Comparison of ENCODE assay signal across 8 cellular contexts in the genomic region with DNA sequence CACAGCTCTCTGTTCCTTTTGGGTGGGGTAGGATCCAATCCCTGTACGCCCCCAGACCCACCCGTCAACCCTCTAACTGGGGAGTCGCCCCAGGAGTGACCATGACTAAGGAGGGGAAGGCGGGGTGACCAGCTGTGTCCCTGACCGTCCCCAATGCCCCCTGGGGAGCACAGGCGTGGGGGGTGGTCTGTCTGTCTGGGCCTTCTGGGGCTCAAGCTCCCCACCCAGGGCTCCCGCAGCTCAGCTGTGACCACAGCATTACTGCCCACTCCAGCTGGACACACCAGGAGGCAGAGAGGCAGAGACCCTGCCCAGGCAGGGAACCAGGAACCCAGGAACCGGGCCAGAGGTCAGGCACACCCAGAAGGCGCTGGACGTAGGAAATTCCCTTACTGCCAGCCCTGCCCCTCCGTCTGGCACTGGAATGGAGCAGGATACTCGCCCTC. TPM values are rescaled to one million over a fixed set of nuclear protein-coding genes. Genes with fewer than 3 reads are reported as not detected.
DNase-seq lines count a peak whose midpoint lies in the region; ATAC-seq and TF ChIP-seq lines count a peak whose summit lies in the region.

No MANE protein-coding gene starts in this region.

- H3K4me3 Mint-ChIP-seq in endothelial cell (ENCODE audit: unreplicated experiment), result peak overlapping the region; percentile 83

- no peak for TF ChIP-seq CTCF in OCI-LY3 (IDR thresholded peaks at IDR 0.05; ENCODE audit: low read depth, low read length)
- TF ChIP-seq CTCF in endothelial cell (IDR thresholded peaks at IDR 0.05; ENCODE audit: unreplicated experiment), result no peak

- H3K27me3 Mint-ChIP-seq in endothelial cell (ENCODE audit: unreplicated experiment), result peaks cover 8% of the 10 kb centered on the region

- H3K9ac ChIP-seq in OCI-LY3 (ENCODE audit: low read length), result peak overlapping the region; percentile 73

- no peaks in the 10 kb centered on the region for H3K36me3 Mint-ChIP-seq in endothelial cell (ENCODE audit: low read depth, unreplicated experiment)

- H3K27ac ChIP-seq in OCI-LY3 (ENCODE audit: low read length), result no peak overlapping the region

- H3K4me2 ChIP-seq in OCI-LY3 (ENCODE audit: low read length), result peak overlapping the region; percentile 97

- no peaks in the 10 kb centered on the region for H3K9me3 Mint-ChIP-seq in endothelial cell (ENCODE audit: unreplicated experiment)

- DNase-seq in CD1c-positive myeloid dendritic cell (ENCODE audit: extremely low spot score) (peak; percentile 50), endothelial cell (ENCODE audit: low spot score) (no peak), SHP77 treated with DMSO at 0.1 percent for 48 hours (lab: John Stamatoyannopoulos, UW) (no peak)

- H3K4me3 ChIP-seq in OCI-LY3 (ENCODE audit: low read length) (peak overlapping the region; percentile 80), neuron (ENCODE audit: low read length) (peak overlapping the region; percentile 75)

- H2AFZ ChIP-seq in OCI-LY3 (ENCODE audit: low read depth, low read length) (no peak overlapping the region), neuron (ENCODE audit: low read depth, low read length) (peak overlapping the region; percentile 41)

- peaks cover 9% of the 10 kb centered on the region for H3K4me1 ChIP-seq in OCI-LY3 (ENCODE audit: low read length)
- H3K4me1 ChIP-seq in neuron (ENCODE audit: insufficient read depth, low read length), result peaks cover 25% of the 10 kb centered on the region

- peaks cover 7% of the 10 kb centered on the region for H3K4me1 Mint-ChIP-seq in endothelial cell (ENCODE audit: unreplicated experiment)

- H3K36me3 ChIP-seq in OCI-LY3 (replicated peaks; ENCODE audit: low read depth, low read length), result peaks cover 5% of the 10 kb centered on the region
- no peaks in the 10 kb centered on the region for H3K36me3 ChIP-seq in neuron (ENCODE audit: insufficient read depth, low read length)

- H3K9me3 ChIP-seq in OCI-LY3 (ENCODE audit: insufficient read depth, low read length) (no peaks in the 10 kb centered on the region), neuron (ENCODE audit: low read length) (no peaks in the 10 kb centered on the region)

- H4K20me1 ChIP-seq in OCI-LY3 (ENCODE audit: insufficient read depth, low read length), result peaks cover 38% of the 10 kb centered on the region

- no peaks in the 10 kb centered on the region for H3K27me3 ChIP-seq in OCI-LY3 (ENCODE audit: low read depth, low read length)
- H3K27me3 ChIP-seq in neuron (ENCODE audit: insufficient read depth, low read length), result no peaks in the 10 kb centered on the region

- ATAC-seq in GM19455 (IDR thresholded peaks at IDR 0.05; ENCODE audit: unreplicated experiment) (no peak), GM18870 (IDR thresholded peaks at IDR 0.05; ENCODE audit: unreplicated experiment) (no peak), GM21576 (IDR thresholded peaks at IDR 0.05; ENCODE audit: unreplicated experiment) (no peak)

- H3K27ac Mint-ChIP-seq in endothelial cell (ENCODE audit: unreplicated experiment), result no peak overlapping the region

- peaks cover 25% of the 10 kb centered on the region for H3K79me2 ChIP-seq in OCI-LY3 (ENCODE audit: low read length)

RNA-seq across cellular contexts. Expression of a gene that starts 0.9 kb away (rescaled TPM):
- 97.2 TPM for total RNA-seq in endothelial cell (ENCODE audit: unreplicated experiment)

RNA-seq across cellular contexts. Expression of a gene that starts 33.7 kb away (rescaled TPM):
- total RNA-seq in endothelial cell (ENCODE audit: unreplicated experiment), result 6.1 TPM
